ENCODE assay signal across 10 cellular contexts in the genomic region with DNA sequence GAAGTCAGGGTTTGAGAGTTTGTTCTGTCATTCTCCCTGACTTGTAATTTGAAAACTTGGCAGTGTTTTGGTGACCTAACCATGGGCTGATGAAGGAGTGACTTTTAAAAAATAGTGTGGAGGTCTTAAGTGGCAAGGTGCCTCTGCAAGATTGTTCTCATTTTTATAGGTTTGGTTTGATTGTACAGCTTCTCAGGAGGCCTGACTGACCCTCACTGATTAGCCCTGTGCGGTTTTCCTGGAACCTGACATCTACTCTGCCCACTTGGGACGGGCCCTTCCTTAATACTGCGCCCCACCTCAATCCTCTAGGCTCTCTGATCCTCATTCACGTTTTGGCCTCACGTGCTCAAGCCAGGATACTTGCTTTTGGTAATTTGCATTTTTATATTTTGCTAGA. TPM values are rescaled to one million over a fixed set of nuclear protein-coding genes. Genes with fewer than 3 reads are reported as not detected.
DNase-seq lines count a peak whose midpoint lies in the region; ATAC-seq, FAIRE-seq and TF ChIP-seq lines count a peak whose summit lies in the region.
"Had no signal": no experiment of that assay in that cellular context is flagged by ENCODE, and none has a peak within 500 bp of the region (broad histone marks: within the 10 kb centered on the region; RNA-seq: fewer than 3 reads in every experiment).

No MANE protein-coding gene starts in this region.

- H2AK9ac ChIP-seq in IMR-90 (replicated peaks; ENCODE audit: low read depth, low read length, poor library complexity), result no peak overlapping the region

- no peak for FAIRE-seq in GM19239 (lab: Jason Lieb, UNC)
- FAIRE-seq: RCC 7860 had no signal

- H3K27ac Mint-ChIP-seq in Calu3 (ENCODE audit: unreplicated experiment), result peak overlapping the region; percentile 15
- H3K27ac Mint-ChIP-seq in activated naive CD8-positive, alpha-beta T cell treated with anti-CD3 and anti-CD28 coated beads, Interleukin-2, amount 10 ng/mL, durations not matched to agents 7 days and 5 days, result no peak overlapping the region
- peak overlapping the region; percentile 89 to 93 for H3K27ac Mint-ChIP-seq in natural killer cell

- peaks cover 2% of the 10 kb centered on the region for H3K4me1 ChIP-seq in IMR-90 (ENCODE audit: control insufficient read depth, insufficient read depth, low read length)

- no peak overlapping the region for H3K4ac ChIP-seq in IMR-90 (ENCODE audit: low read depth, low read length)

- peaks cover 7% of the 10 kb centered on the region for H3K36me3 ChIP-seq in IMR-90 (ENCODE audit: control insufficient read depth, insufficient read depth, low read length)

- H3K4me3 Mint-ChIP-seq in Calu3 (ENCODE audit: low read depth, unreplicated experiment), result peak overlapping the region; percentile 85
- peak overlapping the region; percentile 95 for H3K4me3 Mint-ChIP-seq in activated naive CD8-positive, alpha-beta T cell treated with anti-CD3 and anti-CD28 coated beads, Interleukin-2, amount 10 ng/mL, durations not matched to agents 7 days and 5 days
- peak overlapping the region; percentile 97 for H3K4me3 Mint-ChIP-seq in natural killer cell

- H2BK20ac ChIP-seq in IMR-90 (ENCODE audit: low read depth, low read length), result no peak overlapping the region

- H2BK5ac ChIP-seq in IMR-90 (ENCODE audit: low read depth, low read length, poor library complexity, severe bottlenecking), result no peak overlapping the region

- no peak for DNase-seq in Calu3
- DNase-seq in IMR-90, result no peak
- DNase-seq in activated naive CD8-positive, alpha-beta T cell treated with anti-CD3 and anti-CD28 coated beads, Interleukin-2, amount 10 ng/mL, durations not matched to agents 7 days and 5 days, result no peak
- no peak for DNase-seq in natural killer cell
- DNase-seq in GM19239 (ENCODE audit: insufficient read length, low spot score), result no peak
- DNase-seq: GDM1 had no signal

- H2BK120ac ChIP-seq in IMR-90 (ENCODE audit: low read depth, low read length), result no peak overlapping the region

- no peak overlapping the region for H3K27ac ChIP-seq in IMR-90 (ENCODE audit: insufficient read depth, low read length)

- H4K20me1 ChIP-seq in IMR-90 (ENCODE audit: insufficient read depth, low read length), result peaks cover 26% of the 10 kb centered on the region; the same call in 1 of the 2 replicates

- no peak overlapping the region for H3K14ac ChIP-seq in IMR-90 (replicated peaks; ENCODE audit: low read depth, low read length)

- POLR2A ChIA-PET in IMR-90 (lab: Charles Lee; ENCODE audit: unreplicated experiment), result no interaction called here
- POLR2A ChIA-PET in activated naive CD8-positive, alpha-beta T cell treated with anti-CD3 and anti-CD28 coated beads, Interleukin-2, amount 10 ng/mL, durations not matched to agents 7 days and 5 days (lab: Charles Lee), result interaction anchor here (6.1 kb wide), 1 partner anchor 109 kb away, joined by 41 read pairs; a partner anchor contains a TSS

- intact Hi-C loops in Calu3 (cut with micrococcal nuclease; ENCODE audit: unreplicated experiment), result loop anchor here (10.0 kb wide), 1 partner anchor 624 kb away; no protein-coding TSS in a partner anchor
- intact Hi-C loops in IMR-90 (cut with micrococcal nuclease), result loop anchor here (5.0 kb wide), 2 partner anchors 156 to 206 kb away; no protein-coding TSS in a partner anchor
- intact Hi-C loops in natural killer cell (cut with micrococcal nuclease), result loop anchor here (2.0 to 10.0 kb wide), 3 partner anchors 51 to 136 kb away; a partner anchor contains a TSS

- H3K56ac ChIP-seq in IMR-90 (ENCODE audit: extremely low read depth, insufficient read depth, low read length), result no peak overlapping the region

- no peaks in the 10 kb centered on the region for H3K27me3 Mint-ChIP-seq in Calu3 (ENCODE audit: unreplicated experiment)
- peaks cover 14% of the 10 kb centered on the region for H3K27me3 Mint-ChIP-seq in activated naive CD8-positive, alpha-beta T cell treated with anti-CD3 and anti-CD28 coated beads, Interleukin-2, amount 10 ng/mL, durations not matched to agents 7 days and 5 days
- H3K27me3 Mint-ChIP-seq in natural killer cell (ENCODE audit: low read depth in 2 of 2), result no peaks in the 10 kb centered on the region

- H3K4me1 Mint-ChIP-seq in Calu3 (ENCODE audit: low read depth, unreplicated experiment), result peaks cover 51% of the 10 kb centered on the region
- H3K4me1 Mint-ChIP-seq in activated naive CD8-positive, alpha-beta T cell treated with anti-CD3 and anti-CD28 coated beads, Interleukin-2, amount 10 ng/mL, durations not matched to agents 7 days and 5 days, result peaks cover 48% of the 10 kb centered on the region
- peaks cover 66 to 68% of the 10 kb centered on the region in 2 donors for H3K4me1 Mint-ChIP-seq in natural killer cell

- no peak overlapping the region for H3K9ac ChIP-seq in IMR-90 (ENCODE audit: low read depth, low read length)

- no peak overlapping the region for H3K18ac ChIP-seq in IMR-90 (ENCODE audit: low read depth, low read length)

- no peaks in the 10 kb centered on the region for H3K9me1 ChIP-seq in IMR-90 (ENCODE audit: insufficient read depth, low read length)

- CTCF ChIA-PET in Calu3 (lab: Charles Lee), result interaction anchor here (0.9 kb wide), 1 partner anchor 12 kb away, joined by 4 read pairs; no protein-coding TSS in a partner anchor
- CTCF ChIA-PET in IMR-90 (lab: Yijun Ruan, JAX), result no interaction called here

- no peak for TF ChIP-seq RAD21 in IMR-90 (IDR thresholded peaks at IDR 0.05; ENCODE audit: low read length)

- no peak overlapping the region for H2BK15ac ChIP-seq in IMR-90 (ENCODE audit: low read depth, low read length)

- H3K27me3 ChIP-seq in IMR-90 (ENCODE audit: control insufficient read depth, insufficient read depth, low read length), result no peaks in the 10 kb centered on the region

- H3K36me3 Mint-ChIP-seq in Calu3 (ENCODE audit: insufficient read depth, unreplicated experiment) (peaks cover 59% of the 10 kb centered on the region), natural killer cell (peaks cover 12% of the 10 kb centered on the region)
- peaks cover 26% of the 10 kb centered on the region for H3K36me3 Mint-ChIP-seq in activated naive CD8-positive, alpha-beta T cell treated with anti-CD3 and anti-CD28 coated beads, Interleukin-2, amount 10 ng/mL, durations not matched to agents 7 days and 5 days

- H3K9me3 Mint-ChIP-seq in Calu3 (ENCODE audit: low read depth, unreplicated experiment) (no peaks in the 10 kb centered on the region), natural killer cell (no peaks in the 10 kb centered on the region)
- no peaks in the 10 kb centered on the region for H3K9me3 Mint-ChIP-seq in activated naive CD8-positive, alpha-beta T cell treated with anti-CD3 and anti-CD28 coated beads, Interleukin-2, amount 10 ng/mL, durations not matched to agents 7 days and 5 days

- no peaks in the 10 kb centered on the region for H3K9me3 ChIP-seq in IMR-90 (ENCODE audit: control insufficient read depth, insufficient read depth, low read length)

- H4K8ac ChIP-seq in IMR-90 (ENCODE audit: low read depth in 2 of 2, low read length in 2 of 2), result no peak overlapping the region

- H3K23ac ChIP-seq in IMR-90 (ENCODE audit: low read depth, low read length), result 0 out of 2 replicates have a peak overlapping the region, but pooled peaks have one; percentile 42

- no peak overlapping the region; the same call in 1 of the 2 replicates for H3K4me2 ChIP-seq in IMR-90 (ENCODE audit: low read depth, low read length)

- no peak overlapping the region for H2AK5ac ChIP-seq in IMR-90 (ENCODE audit: low read depth, low read length)

- dilution Hi-C loops in IMR-90 (cut with HindIII; ENCODE audit: low sequenced_read_pairs, unreplicated experiment), result no loop called here

- no CpG with 5 or more reads among the region's 5 CpGs for WGBS in IMR-90 (ENCODE audit: extremely low coverage in 2 of 2, insufficient read length in 1 of 2), 2 experiments

- no peak overlapping the region for H4K5ac ChIP-seq in IMR-90 (ENCODE audit: low read depth, low read length)

- no peak overlapping the region for H3K4me3 ChIP-seq in IMR-90 (ENCODE audit: insufficient read depth, low read depth, low read length)

- in situ Hi-C loops in IMR-90 (cut with MboI; ENCODE audit: low sequenced_read_pairs), result no loop called here

- TF ChIP-seq CTCF in Calu3 (IDR thresholded peaks at IDR 0.05; ENCODE audit: unreplicated experiment), result no peak
- no peak for TF ChIP-seq CTCF in IMR-90 (conservative IDR thresholded peaks at IDR 0.05; ENCODE audit: low read depth, low read length)
- no peak for TF ChIP-seq CTCF in natural killer cell (IDR thresholded peaks at IDR 0.05)

- ATAC-seq in IMR-90 (ENCODE audit: low read depth), result no peak
- no peak for ATAC-seq in activated naive CD8-positive, alpha-beta T cell treated with anti-CD3 and anti-CD28 coated beads, Interleukin-2, amount 10 ng/mL, durations not matched to agents 7 days and 5 days (ENCODE audit: low read depth)
- ATAC-seq in natural killer cell, result no peak
- no peak for ATAC-seq in HG02885 (IDR thresholded peaks at IDR 0.05; ENCODE audit: poor library complexity, unreplicated experiment)
- no peak for ATAC-seq in GM19351 (IDR thresholded peaks at IDR 0.05; ENCODE audit: unreplicated experiment)
- ATAC-seq in HG02852 (IDR thresholded peaks at IDR 0.05; ENCODE audit: unreplicated experiment), result no peak

- H3K79me1 ChIP-seq in IMR-90 (ENCODE audit: low read depth in 1 of 2, low read length in 2 of 2), result peaks cover 22 to 48% of the 10 kb centered on the region in 2 experiments

- H2AFZ ChIP-seq in IMR-90 (replicated peaks; ENCODE audit: low read length, poor library complexity), result no peak overlapping the region

- no peak overlapping the region for H4K91ac ChIP-seq in IMR-90 (ENCODE audit: insufficient read depth, low read depth, low read length)

- no peak for TF ChIP-seq POLR2A in IMR-90 (IDR thresholded peaks at IDR 0.05; ENCODE audit: low read depth, low read length)

- BruUV-seq in Calu3 (replicated peaks; lab: Mats Ljungman, UMichigan), result no TSS peak
- no TSS peak for BruUV-seq in IMR-90 (replicated peaks; lab: Mats Ljungman, UMichigan)

TF ChIP-seq in IMR-90, 13 proteins besides CTCF, POLR2A, EP300 and RAD21 (continues in another document):
- TF ChIP-seq, protein P1, sequence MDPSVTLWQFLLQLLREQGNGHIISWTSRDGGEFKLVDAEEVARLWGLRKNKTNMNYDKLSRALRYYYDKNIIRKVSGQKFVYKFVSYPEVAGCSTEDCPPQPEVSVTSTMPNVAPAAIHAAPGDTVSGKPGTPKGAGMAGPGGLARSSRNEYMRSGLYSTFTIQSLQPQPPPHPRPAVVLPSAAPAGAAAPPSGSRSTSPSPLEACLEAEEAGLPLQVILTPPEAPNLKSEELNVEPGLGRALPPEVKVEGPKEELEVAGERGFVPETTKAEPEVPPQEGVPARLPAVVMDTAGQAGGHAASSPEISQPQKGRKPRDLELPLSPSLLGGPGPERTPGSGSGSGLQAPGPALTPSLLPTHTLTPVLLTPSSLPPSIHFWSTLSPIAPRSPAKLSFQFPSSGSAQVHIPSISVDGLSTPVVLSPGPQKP (IDR thresholded peaks at IDR 0.05; ENCODE audit: borderline replicate concordance, low read depth, low read length), result no peak

RNA-seq across cellular contexts. Expression of a gene that starts 2.8 kb away (rescaled TPM):
- total RNA-seq in Calu3 (2022), result 68.9 and 74.3 TPM in 2 replicates
- 54.1 and 87.8 TPM in 2 replicates for total RNA-seq in IMR-90 (2012; rRNA removed)
- polyA plus RNA-seq in IMR-90 (2012; rRNA removed), result 72.0 and 91.6 TPM in 2 replicates
- polyA plus RNA-seq in IMR-90 (2012; cell fraction: cytosol; rRNA removed), result 18.9 and 32.8 TPM in 2 replicates
- 14.1 and 55.4 TPM in 2 replicates for polyA plus RNA-seq in IMR-90 (2012; cell fraction: nucleus; rRNA removed; ENCODE audit: low replicate concordance)
- 10 to 100 TPM; 61.7 to 67.9 TPM for total RNA-seq in activated naive CD8-positive, alpha-beta T cell treated with anti-CD3 and anti-CD28 coated beads, Interleukin-2, amount 10 ng/mL, durations not matched to agents 7 days and 5 days
- 10 to 100 TPM; 80.0 to 89.5 (median 86.9) TPM for total RNA-seq in natural killer cell
